ENCODE assay signal across 2 cellular contexts in the genomic region with DNA sequence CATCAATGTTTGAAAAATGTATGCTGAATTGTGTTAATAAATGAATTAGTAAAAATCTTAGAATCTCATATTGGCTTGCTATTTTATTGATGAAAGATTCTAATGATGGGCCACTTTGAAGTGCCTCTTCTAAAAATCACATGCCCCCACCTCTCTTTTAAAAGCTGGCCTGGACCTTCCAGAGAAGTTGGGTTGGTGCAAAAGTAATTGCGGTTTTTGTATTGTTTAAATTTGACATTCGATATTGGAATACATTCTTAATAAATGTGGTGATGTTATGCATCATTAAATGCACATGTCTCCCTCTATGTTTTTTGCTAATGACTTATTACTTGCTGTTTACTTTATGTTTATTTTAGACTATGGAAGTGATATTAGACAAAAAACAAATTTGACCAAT.
A peak's percentile ranks its signal among the peaks of the same experiment; 100 is the strongest.
TF ChIP-seq lines count a peak whose summit lies in the region.

No MANE protein-coding gene starts in this region.

TF ChIP-seq in HepG2, 621 proteins besides CTCF, POLR2A, EP300 and RAD21 (continued from another document):
- peak; percentile 71 for TF ChIP-seq ZBTB40 (IDR thresholded peaks at IDR 0.05)
- TF ChIP-seq ZBTB40 (CRISPR knock-in tag; IDR thresholded peaks at IDR 0.05), result no peak
- TF ChIP-seq ATF7 (IDR thresholded peaks at IDR 0.05), result no peak
- no peak for TF ChIP-seq ATF7 (CRISPR knock-in tag; IDR thresholded peaks at IDR 0.05)
- no peak for TF ChIP-seq ZNF17 (CRISPR knock-in tag; IDR thresholded peaks at IDR 0.05)

TF ChIP-seq in A549, 52 proteins besides CTCF, POLR2A, EP300 and RAD21 (continued from another document):
- TF ChIP-seq, protein P1, sequence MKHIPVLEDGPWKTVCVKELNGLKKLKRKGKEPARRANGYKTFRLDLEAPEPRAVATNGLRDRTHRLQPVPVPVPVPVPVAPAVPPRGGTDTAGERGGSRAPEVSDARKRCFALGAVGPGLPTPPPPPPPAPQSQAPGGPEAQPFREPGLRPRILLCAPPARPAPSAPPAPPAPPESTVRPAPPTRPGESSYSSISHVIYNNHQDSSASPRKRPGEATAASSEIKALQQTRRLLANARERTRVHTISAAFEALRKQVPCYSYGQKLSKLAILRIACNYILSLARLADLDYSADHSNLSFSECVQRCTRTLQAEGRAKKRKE (CRISPR knock-in tag; IDR thresholded peaks at IDR 0.05; ENCODE audit: low read depth), result no peak
- TF ChIP-seq RARB (CRISPR knock-in tag; IDR thresholded peaks at IDR 0.05) (no peak), CEBPB (IDR thresholded peaks at IDR 0.05) (no peak), SREBF2 (IDR thresholded peaks at IDR 0.05) (no peak), FOSB (CRISPR knock-in tag; IDR thresholded peaks at IDR 0.05) (no peak), SMC3 (IDR thresholded peaks at IDR 0.05) (no peak), JUNB (IDR thresholded peaks at IDR 0.05) (no peak)
- TF ChIP-seq, protein P2, sequence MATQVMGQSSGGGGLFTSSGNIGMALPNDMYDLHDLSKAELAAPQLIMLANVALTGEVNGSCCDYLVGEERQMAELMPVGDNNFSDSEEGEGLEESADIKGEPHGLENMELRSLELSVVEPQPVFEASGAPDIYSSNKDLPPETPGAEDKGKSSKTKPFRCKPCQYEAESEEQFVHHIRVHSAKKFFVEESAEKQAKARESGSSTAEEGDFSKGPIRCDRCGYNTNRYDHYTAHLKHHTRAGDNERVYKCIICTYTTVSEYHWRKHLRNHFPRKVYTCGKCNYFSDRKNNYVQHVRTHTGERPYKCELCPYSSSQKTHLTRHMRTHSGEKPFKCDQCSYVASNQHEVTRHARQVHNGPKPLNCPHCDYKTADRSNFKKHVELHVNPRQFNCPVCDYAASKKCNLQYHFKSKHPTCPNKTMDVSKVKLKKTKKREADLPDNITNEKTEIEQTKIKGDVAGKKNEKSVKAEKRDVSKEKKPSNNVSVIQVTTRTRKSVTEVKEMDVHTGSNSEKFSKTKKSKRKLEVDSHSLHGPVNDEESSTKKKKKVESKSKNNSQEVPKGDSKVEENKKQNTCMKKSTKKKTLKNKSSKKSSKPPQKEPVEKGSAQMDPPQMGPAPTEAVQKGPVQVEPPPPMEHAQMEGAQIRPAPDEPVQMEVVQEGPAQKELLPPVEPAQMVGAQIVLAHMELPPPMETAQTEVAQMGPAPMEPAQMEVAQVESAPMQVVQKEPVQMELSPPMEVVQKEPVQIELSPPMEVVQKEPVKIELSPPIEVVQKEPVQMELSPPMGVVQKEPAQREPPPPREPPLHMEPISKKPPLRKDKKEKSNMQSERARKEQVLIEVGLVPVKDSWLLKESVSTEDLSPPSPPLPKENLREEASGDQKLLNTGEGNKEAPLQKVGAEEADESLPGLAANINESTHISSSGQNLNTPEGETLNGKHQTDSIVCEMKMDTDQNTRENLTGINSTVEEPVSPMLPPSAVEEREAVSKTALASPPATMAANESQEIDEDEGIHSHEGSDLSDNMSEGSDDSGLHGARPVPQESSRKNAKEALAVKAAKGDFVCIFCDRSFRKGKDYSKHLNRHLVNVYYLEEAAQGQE (IDR thresholded peaks at IDR 0.05), result no peak
- TF ChIP-seq, protein P3, sequence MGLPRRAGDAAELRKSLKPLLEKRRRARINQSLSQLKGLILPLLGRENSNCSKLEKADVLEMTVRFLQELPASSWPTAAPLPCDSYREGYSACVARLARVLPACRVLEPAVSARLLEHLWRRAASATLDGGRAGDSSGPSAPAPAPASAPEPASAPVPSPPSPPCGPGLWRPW (IDR thresholded peaks at IDR 0.05), result no peak
TF ChIP-seq in A549: peak in this region for 0.
